12 cellular contexts compared by ENCODE assay signal in genomic region chr12:110917467-110917866, GRCh38. TPM values are rescaled to one million over a fixed set of nuclear protein-coding genes. Genes with fewer than 3 reads are reported as not detected.
A peak's percentile ranks its signal among the peaks of the same experiment; 100 is the strongest.
DNase-seq lines count a peak whose midpoint lies in the region; ATAC-seq and TF ChIP-seq lines count a peak whose summit lies in the region.
"Had no signal": no experiment of that assay in that cellular context is flagged by ENCODE, and none has a peak within 500 bp of the region (broad histone marks: within the 10 kb centered on the region; RNA-seq: fewer than 3 reads in every experiment).

No MANE protein-coding gene starts in this region.

- no peak overlapping the region for H2AK5ac ChIP-seq in trophoblast cell (ENCODE audit: low read length)

- no peaks in the 10 kb centered on the region for H3K79me1 ChIP-seq in trophoblast cell (ENCODE audit: low read length)

- peak; percentile 67 for DNase-seq in H4 (ENCODE audit: low spot score)
- peak; percentile 98 for DNase-seq in PC-3
- peak; percentile 85 for DNase-seq in dermis blood vessel endothelial cell
- DNase-seq in trophoblast cell: peak; percentile 91 to 98
- no peak for DNase-seq in SK-N-DZ (ENCODE audit: low spot score)
- no peak for DNase-seq in NCI-H1436 (lab: John Stamatoyannopoulos, UW)
- DNase-seq in NCI-H526 (lab: John Stamatoyannopoulos, UW): no peak
- DNase-seq: activated CD4-positive, alpha-beta T cell treated with anti-CD3 and anti-CD28 coated beads, Interleukin-2, amount 50 U/mL, for 1 hour; activated naive CD4-positive, alpha-beta T cell treated with anti-CD3 and anti-CD28 coated beads for 36 hours; NCI-H524 treated with DMSO at 0.1 percent for 48 hours had no signal

- H4K8ac ChIP-seq in trophoblast cell (ENCODE audit: low read depth, low read length): no peak overlapping the region

- H3K4ac ChIP-seq in trophoblast cell (ENCODE audit: low read depth, low read length): no peak overlapping the region

- H3K18ac ChIP-seq in trophoblast cell (ENCODE audit: low read length): no peak overlapping the region

- peak overlapping the region; percentile 63 for H3K27ac ChIP-seq in PC-3 (ENCODE audit: low read length)
- H3K27ac ChIP-seq in trophoblast cell (ENCODE audit: low read depth, low read length): peak overlapping the region; percentile 31

- H3K9ac ChIP-seq in PC-3 (ENCODE audit: low read length): no peak overlapping the region
- H3K9ac ChIP-seq in trophoblast cell (ENCODE audit: low read length): no peak overlapping the region

- intact Hi-C loops in PC-3 (cut with micrococcal nuclease): no loop called here

- H3K4me2 ChIP-seq in PC-3 (ENCODE audit: low read length): peak overlapping the region; percentile 63
- peak overlapping the region; percentile 2 for H3K4me2 ChIP-seq in trophoblast cell (ENCODE audit: low read length)

- H4K12ac ChIP-seq in trophoblast cell (ENCODE audit: low read depth, low read length): no peak overlapping the region

- no peak overlapping the region for H2BK5ac ChIP-seq in trophoblast cell (ENCODE audit: low read depth, low read length, poor library complexity)

- no peak for TF ChIP-seq CTCF in PC-3 (conservative IDR thresholded peaks at IDR 0.05; ENCODE audit: low read depth, low read length)

- H3K9me2 ChIP-seq in PC-3 (replicated peaks; ENCODE audit: low read length): no peaks in the 10 kb centered on the region

- WGBS in trophoblast cell (ENCODE audit: extremely low coverage, insufficient coverage, insufficient read length): no CpG with 5 or more reads among the region's 5 CpGs

- H4K20me1 ChIP-seq in PC-3 (ENCODE audit: low read length): no peaks in the 10 kb centered on the region

- POLR2A ChIA-PET in PC-3 (lab: Charles Lee; ENCODE audit: unreplicated experiment): interaction anchor here (0.6 kb wide), 1 partner anchor 217 kb away, joined by 6 read pairs; no protein-coding TSS in a partner anchor

- H2AFZ ChIP-seq in PC-3 (ENCODE audit: low read length) (peak overlapping the region; percentile 75), trophoblast cell (ENCODE audit: insufficient read depth, low read length, poor library complexity) (no peak overlapping the region)

- H3K14ac ChIP-seq in trophoblast cell (ENCODE audit: low read length): no peak overlapping the region

- ATAC-seq in PC-3 (peak; percentile 88), GM21526 (IDR thresholded peaks at IDR 0.05; ENCODE audit: low FRiP score, unreplicated experiment) (no peak)

- H4K91ac ChIP-seq in trophoblast cell (ENCODE audit: low read depth, low read length): no peak overlapping the region

- H3F3A ChIP-seq in PC-3 (ENCODE audit: low read length, unreplicated experiment): no peaks in the 10 kb centered on the region

- no peak overlapping the region for H2BK120ac ChIP-seq in trophoblast cell (ENCODE audit: insufficient read depth, low read length, poor library complexity)

- BruUV-seq in PC-3 (replicated peaks; lab: Mats Ljungman, UMichigan): no TSS peak

- H3K27me3 ChIP-seq in PC-3 (ENCODE audit: low read length) (no peaks in the 10 kb centered on the region), trophoblast cell (ENCODE audit: insufficient read depth, low read length) (no peaks in the 10 kb centered on the region)

- H3K4me1 ChIP-seq in PC-3 (ENCODE audit: insufficient read depth, low read length) (peaks cover 24% of the 10 kb centered on the region), trophoblast cell (ENCODE audit: control insufficient read depth in 1 of 2, insufficient read depth in 2 of 2, low read length in 2 of 2) (peaks cover 0 to 2% of the 10 kb centered on the region in 2 experiments)

- CTCF ChIA-PET in PC-3 (lab: Charles Lee): interaction anchor here (0.6 to 0.7 kb wide), 2 partner anchors 20 to 178 kb away, joined by 3 to 4 read pairs; no protein-coding TSS in a partner anchor

- no peak overlapping the region; the same call in 1 of the 2 replicates for H3K4me3 ChIP-seq in PC-3 (ENCODE audit: low read length)
- no peak overlapping the region for H3K4me3 ChIP-seq in trophoblast cell (ENCODE audit: low read depth, low read length)

- H3K9me3 ChIP-seq in PC-3 (ENCODE audit: low read length) (no peaks in the 10 kb centered on the region), trophoblast cell (ENCODE audit: insufficient read depth, low read depth, low read length) (no peaks in the 10 kb centered on the region)

- H3K79me2 ChIP-seq in PC-3 (ENCODE audit: low read length) (no peaks in the 10 kb centered on the region), trophoblast cell (ENCODE audit: control insufficient read depth, insufficient read depth, low read length, poor library complexity) (no peaks in the 10 kb centered on the region)

- H3K23ac ChIP-seq in trophoblast cell (ENCODE audit: low read length): no peak overlapping the region

- H3K36me3 ChIP-seq in PC-3 (ENCODE audit: low read depth, low read length) (no peaks in the 10 kb centered on the region), trophoblast cell (ENCODE audit: control insufficient read depth in 1 of 2, insufficient read depth in 2 of 2, low read length in 2 of 2) (no peaks in the 10 kb centered on the region)

- H2BK12ac ChIP-seq in trophoblast cell (ENCODE audit: low read length): no peak overlapping the region

RNA-seq across cellular contexts. Expression of gene MYL2, which starts 2.9 kb away (rescaled TPM):
- total RNA-seq in H4 (2014; rRNA removed; shearing (Covaris generic)): not detected in 2 replicates
- total RNA-seq in PC-3 (2014; rRNA removed) (not detected in 2 replicates), dermis blood vessel endothelial cell (0.14 and 0.34 TPM in 2 replicates)
- polyA plus RNA-seq in trophoblast cell (2013): 0.08 and 0.28 TPM in 2 replicates
- not detected in 2 replicates for polyA plus RNA-seq in SK-N-DZ (2014; cell fraction: cytosol; rRNA removed)
- not detected in 2 replicates for polyA plus RNA-seq in SK-N-DZ (2014; cell fraction: nucleus; rRNA removed)
- total RNA-seq: activated naive CD4-positive, alpha-beta T cell treated with anti-CD3 and anti-CD28 coated beads for 36 hours; neural crest cell had no signal

Comparison
In these comparisons a context has a peak if more than half of its experiments do, and no peak if none do; other contexts are left out.
1. DNase-seq: peak in H4 (single experiment), PC-3 (single experiment), dermis blood vessel endothelial cell (single experiment) and trophoblast cell (2 of 2); none in SK-N-DZ (single experiment), NCI-H1436 (single experiment) and NCI-H526 (0 of 2).